In the genomic region with DNA sequence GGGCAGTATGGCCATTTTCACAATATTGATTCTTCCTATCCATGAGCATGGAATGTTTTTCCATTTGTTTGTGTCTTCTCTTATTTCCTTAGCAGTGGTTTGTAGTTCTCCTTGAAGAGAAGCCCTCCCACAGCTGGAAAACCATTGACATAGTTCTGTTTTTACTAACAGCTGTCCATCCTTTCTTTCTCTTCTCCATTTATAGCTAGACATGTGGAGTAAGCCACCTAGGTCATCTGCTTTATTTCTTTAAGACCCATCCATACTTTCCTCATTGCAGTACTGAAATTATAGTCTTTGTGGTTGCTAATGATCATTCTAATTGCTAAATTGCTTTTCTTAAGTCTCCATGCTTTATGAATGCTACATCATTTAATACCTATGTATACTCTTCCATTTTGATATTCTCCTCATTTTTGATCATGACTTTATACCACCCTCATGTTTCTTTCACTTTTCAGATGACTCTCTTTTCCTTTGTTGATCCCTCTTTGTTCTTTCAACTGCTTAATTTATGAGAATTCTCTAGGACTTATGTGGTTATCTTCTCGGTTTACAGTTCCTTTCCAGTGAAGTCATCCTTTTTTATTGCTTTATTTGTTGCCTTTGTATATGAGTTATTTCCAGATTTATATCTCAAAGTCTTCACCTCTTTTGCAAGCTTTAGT, we compare ENCODE assay signal across 11 cellular contexts.
DNase-seq lines count a peak whose midpoint lies in the region; ATAC-seq and TF ChIP-seq lines count a peak whose summit lies in the region.
"Had no signal": no experiment of that assay in that cellular context is flagged by ENCODE, and none has a peak within 500 bp of the region (broad histone marks: within the 10 kb centered on the region; RNA-seq: fewer than 3 reads in every experiment).

No MANE protein-coding gene starts in this region.

- peak overlapping the region; percentile 47 for H3K4me3 Mint-ChIP-seq in activated naive CD4-positive, alpha-beta T cell treated with anti-CD3 and anti-CD28 coated beads, Interleukin-2, amount 50 U/mL, for 24 hours
- H3K4me3 Mint-ChIP-seq in type B pancreatic cell, result peak overlapping the region; percentile 3

- H3K27ac ChIP-seq in RWPE2 (ENCODE audit: poor library complexity, severe bottlenecking) (peak overlapping the region; percentile 63), tibial artery (no peak overlapping the region)
- H3K27ac ChIP-seq: gastroesophageal sphincter, suprapubic skin had no signal

- DNase-seq in activated naive CD4-positive, alpha-beta T cell treated with anti-CD3 and anti-CD28 coated beads, Interleukin-2, amount 50 U/mL, for 16 hours, result no peak
- DNase-seq in RWPE2 (ENCODE audit: low spot score) (no peak), fibroblast of mammary gland (ENCODE audit: low read depth) (peak; percentile 88), type B pancreatic cell (ENCODE audit: extremely low spot score, unreplicated experiment) (no peak), AG08396 (ENCODE audit: low spot score) (no peak), tibial artery (no peak), GDM1 (lab: John Stamatoyannopoulos, UW) (no peak)
- DNase-seq: NCI-H2227 treated with DMSO at 0.1 percent for 48 hours had no signal

- no peak overlapping the region for H3K4me3 ChIP-seq in RWPE2 (ENCODE audit: severe bottlenecking)
- H3K4me3 ChIP-seq in fibroblast of mammary gland (ENCODE audit: control insufficient read depth, low read depth, low read length), result no peak overlapping the region
- no peak overlapping the region for H3K4me3 ChIP-seq in tibial artery
- H3K4me3 ChIP-seq: gastroesophageal sphincter, suprapubic skin had no signal

- peak overlapping the region; percentile 88 for H3K27ac Mint-ChIP-seq in activated naive CD4-positive, alpha-beta T cell treated with anti-CD3 and anti-CD28 coated beads, Interleukin-2, amount 50 U/mL, for 24 hours
- peak overlapping the region; percentile 24 for H3K27ac Mint-ChIP-seq in type B pancreatic cell

- H3K9me3 Mint-ChIP-seq in activated naive CD4-positive, alpha-beta T cell treated with anti-CD3 and anti-CD28 coated beads, Interleukin-2, amount 50 U/mL, for 24 hours, result no peaks in the 10 kb centered on the region
- H3K9me3 Mint-ChIP-seq in type B pancreatic cell, result peaks cover 7% of the 10 kb centered on the region

- no peaks in the 10 kb centered on the region for H3K27me3 Mint-ChIP-seq in activated naive CD4-positive, alpha-beta T cell treated with anti-CD3 and anti-CD28 coated beads, Interleukin-2, amount 50 U/mL, for 24 hours
- H3K27me3 Mint-ChIP-seq in type B pancreatic cell, result no peaks in the 10 kb centered on the region

- peaks cover 42% of the 10 kb centered on the region for H3K36me3 Mint-ChIP-seq in activated naive CD4-positive, alpha-beta T cell treated with anti-CD3 and anti-CD28 coated beads, Interleukin-2, amount 50 U/mL, for 24 hours
- H3K36me3 Mint-ChIP-seq in type B pancreatic cell, result peaks cover 52% of the 10 kb centered on the region

- peaks cover 16% of the 10 kb centered on the region for H3K4me1 ChIP-seq in RWPE2 (ENCODE audit: insufficient read depth, poor library complexity, severe bottlenecking)
- no peaks in the 10 kb centered on the region for H3K4me1 ChIP-seq in tibial artery
- H3K4me1 ChIP-seq: gastroesophageal sphincter, suprapubic skin had no signal

- TF ChIP-seq CTCF in RWPE2 (IDR thresholded peaks at IDR 0.05; ENCODE audit: poor library complexity, severe bottlenecking), result no peak
- TF ChIP-seq CTCF in fibroblast of mammary gland (conservative IDR thresholded peaks at IDR 0.05; ENCODE audit: control insufficient read depth, insufficient read depth, low read depth, low read length), result no peak
- TF ChIP-seq CTCF in type B pancreatic cell (conservative IDR thresholded peaks at IDR 0.05), result no peak
- TF ChIP-seq CTCF in tibial artery (IDR thresholded peaks at IDR 0.05), result no peak

- H3K9me3 ChIP-seq in RWPE2 (ENCODE audit: severe bottlenecking), result no peaks in the 10 kb centered on the region
- peaks cover 0 to 7% (median 0%) of the 10 kb centered on the region in 3 donors for H3K9me3 ChIP-seq in tibial artery
- H3K9me3 ChIP-seq: gastroesophageal sphincter, suprapubic skin had no signal

- peak; percentile 94 for ATAC-seq in RWPE2 (ENCODE audit: low read depth)
- ATAC-seq: gastroesophageal sphincter had no signal

- intact Hi-C loops in tibial artery (cut with DNase I; ENCODE audit: low total_unique reads), result no loop called here

- peaks cover 47% of the 10 kb centered on the region for H3K4me1 Mint-ChIP-seq in activated naive CD4-positive, alpha-beta T cell treated with anti-CD3 and anti-CD28 coated beads, Interleukin-2, amount 50 U/mL, for 24 hours
- H3K4me1 Mint-ChIP-seq in type B pancreatic cell (ENCODE audit: unreplicated experiment), result peaks cover 6% of the 10 kb centered on the region

- H3K27me3 ChIP-seq in RWPE2 (ENCODE audit: insufficient read depth, poor library complexity, severe bottlenecking), result no peaks in the 10 kb centered on the region
- no peaks in the 10 kb centered on the region for H3K27me3 ChIP-seq in tibial artery
- H3K27me3 ChIP-seq: gastroesophageal sphincter, suprapubic skin had no signal

- H3K36me3 ChIP-seq in RWPE2 (ENCODE audit: low read depth) (peaks cover 72% of the 10 kb centered on the region), tibial artery (peaks cover 21 to 27% (median 22%) of the 10 kb centered on the region in 3 donors)
